In genomic region chr2:98297817-98298684, GRCh38 we compare ENCODE assay signal across 31 cellular contexts. TPM values are rescaled to one million over a fixed set of nuclear protein-coding genes. Genes with fewer than 3 reads are reported as not detected.
DNase-seq lines count a peak whose midpoint lies in the region; ATAC-seq, FAIRE-seq and TF ChIP-seq lines count a peak whose summit lies in the region.
"Had no signal": no experiment of that assay in that cellular context is flagged by ENCODE, and none has a peak within 500 bp of the region (broad histone marks: within the 10 kb centered on the region; RNA-seq: fewer than 3 reads in every experiment).

No MANE protein-coding gene starts in this region.

- TF ChIP-seq POLR2A in NB4 (IDR thresholded peaks at IDR 0.05; ENCODE audit: extremely low read depth, insufficient read length) (no peak), endothelial cell of umbilical vein (IDR thresholded peaks at IDR 0.05; ENCODE audit: low read depth, low read length) (no peak), heart left ventricle (IDR thresholded peaks at IDR 0.05) (no peak)

- no peaks in the 10 kb centered on the region for H3K36me3 Mint-ChIP-seq in CD8-positive, alpha-beta memory T cell
- H3K36me3 Mint-ChIP-seq: activated naive CD8-positive, alpha-beta T cell; stimulated activated effector memory CD8-positive, alpha-beta T cell treated with anti-CD3 and anti-CD28 coated beads, Interleukin-12 subunit alpha, Interleukin-12 subunit beta, amount 100 ng/mL, for 72 hours had no signal

- no TSS peak for BruUV-seq in endothelial cell of umbilical vein (replicated peaks; lab: Mats Ljungman, UMichigan)

- H3K4me1 Mint-ChIP-seq in CD8-positive, alpha-beta memory T cell: no peaks in the 10 kb centered on the region
- H3K4me1 Mint-ChIP-seq: stimulated activated effector memory CD8-positive, alpha-beta T cell treated with anti-CD3 and anti-CD28 coated beads, Interleukin-12 subunit alpha, Interleukin-12 subunit beta, amount 100 ng/mL, for 72 hours had no signal

- H4K20me1 ChIP-seq in endothelial cell of umbilical vein (replicated peaks; ENCODE audit: control insufficient read depth, extremely low read depth, insufficient read depth, low read length): no peaks in the 10 kb centered on the region

- H3K9me3 Mint-ChIP-seq in CD8-positive, alpha-beta memory T cell: no peaks in the 10 kb centered on the region
- H3K9me3 Mint-ChIP-seq: stimulated activated effector memory CD8-positive, alpha-beta T cell treated with anti-CD3 and anti-CD28 coated beads, Interleukin-12 subunit alpha, Interleukin-12 subunit beta, amount 100 ng/mL, for 72 hours had no signal

- no peak overlapping the region for H3K27ac Mint-ChIP-seq in CD8-positive, alpha-beta memory T cell
- H3K27ac Mint-ChIP-seq: activated naive CD8-positive, alpha-beta T cell; stimulated activated effector memory CD8-positive, alpha-beta T cell treated with anti-CD3 and anti-CD28 coated beads, Interleukin-12 subunit alpha, Interleukin-12 subunit beta, amount 100 ng/mL, for 72 hours had no signal

- H2AFZ ChIP-seq in endothelial cell of umbilical vein (ENCODE audit: low read depth, low read length) (no peak overlapping the region), trophoblast cell (ENCODE audit: insufficient read depth, low read length, poor library complexity) (no peak overlapping the region)
- H2AFZ ChIP-seq: parathyroid adenoma had no signal

- no peaks in the 10 kb centered on the region for H3K27me3 ChIP-seq in endothelial cell of umbilical vein (ENCODE audit: control insufficient read depth in 2 of 2, insufficient read depth in 2 of 2, low read length in 2 of 2)
- no peaks in the 10 kb centered on the region for H3K27me3 ChIP-seq in trophoblast cell (ENCODE audit: insufficient read depth, low read length)
- no peaks in the 10 kb centered on the region for H3K27me3 ChIP-seq in CD8-positive, alpha-beta memory T cell (ENCODE audit: insufficient read depth, low read length, poor library complexity, severe bottlenecking)
- H3K27me3 ChIP-seq in heart left ventricle: no peaks in the 10 kb centered on the region

- no peak overlapping the region for H2BK5ac ChIP-seq in trophoblast cell (ENCODE audit: low read depth, low read length, poor library complexity)

- H3K4me3 ChIP-seq in GM12875 (ENCODE audit: low read depth, low read length) (no peak overlapping the region), NB4 (ENCODE audit: low read depth, low read length) (no peak overlapping the region), endothelial cell of umbilical vein (replicated peaks in 1 of 3; ENCODE audit: insufficient read depth in 1 of 3, low read depth in 1 of 3, low read length in 3 of 3) (no peak overlapping the region), trophoblast cell (ENCODE audit: low read depth, low read length) (no peak overlapping the region), heart left ventricle (no peak overlapping the region)
- H3K4me3 ChIP-seq in CD8-positive, alpha-beta memory T cell (ENCODE audit: low read length): no peak overlapping the region
- H3K4me3 ChIP-seq: lower lobe of right lung had no signal

- H4K8ac ChIP-seq in trophoblast cell (ENCODE audit: low read depth, low read length): no peak overlapping the region

- H4K12ac ChIP-seq in trophoblast cell (ENCODE audit: low read depth, low read length): no peak overlapping the region

- no CpG with 5 or more reads among the region's 12 CpGs for WGBS in trophoblast cell (ENCODE audit: extremely low coverage, insufficient coverage, insufficient read length)
- 68 to 75% (median 72%) methylated on average over 11 to 12 of the region's 12 CpGs for WGBS in heart left ventricle, 4 donors

- peak; percentile 88 for FAIRE-seq in endothelial cell of umbilical vein (lab: Jason Lieb, UNC)
- FAIRE-seq: GM12891, kidney had no signal

- no peak overlapping the region for H4K91ac ChIP-seq in trophoblast cell (ENCODE audit: low read depth, low read length)

- dilution Hi-C loops in endothelial cell of umbilical vein (cut with MboI; ENCODE audit: extremely low pct_ligation_motif_present, low sequenced_read_pairs): no loop called here

- no peak for ATAC-seq in heart left ventricle
- ATAC-seq: lower lobe of right lung; right cardiac atrium; stimulated activated effector memory CD8-positive, alpha-beta T cell treated with anti-CD3 and anti-CD28 coated beads, Interleukin-12 subunit alpha, Interleukin-12 subunit beta, amount 100 ng/mL, for 72 hours had no signal

- H3K9ac ChIP-seq in endothelial cell of umbilical vein (replicated peaks; ENCODE audit: extremely low read depth, insufficient read depth, low read length): no peak overlapping the region
- H3K9ac ChIP-seq in trophoblast cell (ENCODE audit: low read length): no peak overlapping the region
- H3K9ac ChIP-seq: parathyroid adenoma had no signal

- no peaks in the 10 kb centered on the region for H3K79me2 ChIP-seq in endothelial cell of umbilical vein (ENCODE audit: control insufficient read depth, insufficient read depth, low read length)
- H3K79me2 ChIP-seq in trophoblast cell (ENCODE audit: control insufficient read depth, insufficient read depth, low read length, poor library complexity): no peaks in the 10 kb centered on the region
- H3K79me2 ChIP-seq: parathyroid adenoma had no signal

- no peak overlapping the region for H2BK120ac ChIP-seq in trophoblast cell (ENCODE audit: insufficient read depth, low read length, poor library complexity)

- intact Hi-C loops in endothelial cell of umbilical vein (cut with micrococcal nuclease): no loop called here
- intact Hi-C loops in heart left ventricle (cut with DNase I): no loop called here

- no peak overlapping the region for H3K18ac ChIP-seq in trophoblast cell (ENCODE audit: low read length)

- CTCF ChIA-PET in endothelial cell of umbilical vein (lab: Charles Lee): no interaction called here
- CTCF ChIA-PET in CD8-positive, alpha-beta memory T cell (lab: Charles Lee): no interaction called here

- H3K36me3 ChIP-seq in endothelial cell of umbilical vein (ENCODE audit: control insufficient read depth in 2 of 2, extremely low read depth in 1 of 2, insufficient read depth in 2 of 2, low read length in 2 of 2): no peaks in the 10 kb centered on the region
- H3K36me3 ChIP-seq in trophoblast cell (ENCODE audit: control insufficient read depth in 1 of 2, insufficient read depth in 2 of 2, low read length in 2 of 2): no peaks in the 10 kb centered on the region
- no peaks in the 10 kb centered on the region for H3K36me3 ChIP-seq in CD8-positive, alpha-beta memory T cell (ENCODE audit: insufficient read depth, low read length)
- H3K36me3 ChIP-seq in heart left ventricle: no peaks in the 10 kb centered on the region
- H3K36me3 ChIP-seq: lower lobe of right lung had no signal

- no peaks in the 10 kb centered on the region for H3K9me1 ChIP-seq in endothelial cell of umbilical vein (replicated peaks; ENCODE audit: control insufficient read depth, extremely low read depth, insufficient read depth, low read length)

- H3K4me2 ChIP-seq in endothelial cell of umbilical vein (ENCODE audit: insufficient read depth, low read length) (no peak overlapping the region), trophoblast cell (ENCODE audit: low read length) (no peak overlapping the region)

- DNase-seq in NB4 (ENCODE audit: low read depth) (no peak), endothelial cell of umbilical vein (ENCODE audit: low read depth, low spot score) (peak; percentile 44), trophoblast cell (peak; percentile 30 to 38), NCI-H446 treated with DMSO at 0.1 percent for 48 hours (lab: John Stamatoyannopoulos, UW) (no peak), heart left ventricle (no peak), RPMI8226 (no peak)
- no peak for DNase-seq in CD8-positive, alpha-beta memory T cell
- DNase-seq: activated CD4-positive, alpha-beta T cell treated with anti-CD3 and anti-CD28 coated beads for 4 hours; activated effector memory CD4-positive, alpha-beta T cell treated with Interleukin-2 at 50 U/mL for 16 hours; anterior cingulate cortex; DMS79 treated with DMSO at 0.1 percent for 48 hours; kidney; lower lobe of right lung; NCI-H2081; NCI-H226; NCI-H774; right cardiac atrium; stimulated activated CD4-positive, alpha-beta T cell treated with anti-CD3 and anti-CD28 coated beads, Interleukin-12 subunit alpha, Interleukin-12 subunit beta, amount 100 ng/mL, for 4 hours; stimulated activated CD4-positive, alpha-beta T cell treated with anti-CD3 and anti-CD28 coated beads, Interleukin-4, amount 100 ng/mL, for 24 hours; substantia nigra; T-helper 2 cell had no signal

- H3K23ac ChIP-seq in trophoblast cell (ENCODE audit: low read length): no peak overlapping the region

- no peaks in the 10 kb centered on the region for H3K79me1 ChIP-seq in trophoblast cell (ENCODE audit: low read length)

- H3K4me3 Mint-ChIP-seq in CD8-positive, alpha-beta memory T cell: no peak overlapping the region
- H3K4me3 Mint-ChIP-seq: activated naive CD8-positive, alpha-beta T cell; stimulated activated effector memory CD8-positive, alpha-beta T cell treated with anti-CD3 and anti-CD28 coated beads, Interleukin-12 subunit alpha, Interleukin-12 subunit beta, amount 100 ng/mL, for 72 hours had no signal

- no peak overlapping the region for H3K4ac ChIP-seq in trophoblast cell (ENCODE audit: low read depth, low read length)

- H3K4me1 ChIP-seq in endothelial cell of umbilical vein (ENCODE audit: control insufficient read depth, extremely low read depth, insufficient read depth, low read length) (peaks cover 30% of the 10 kb centered on the region), trophoblast cell (ENCODE audit: control insufficient read depth in 1 of 2, insufficient read depth in 2 of 2, low read length in 2 of 2) (no peaks in the 10 kb centered on the region), heart left ventricle (no peaks in the 10 kb centered on the region)
- no peaks in the 10 kb centered on the region for H3K4me1 ChIP-seq in CD8-positive, alpha-beta memory T cell (ENCODE audit: insufficient read depth, low read length)
- H3K4me1 ChIP-seq: lower lobe of right lung, parathyroid adenoma had no signal

- H3K14ac ChIP-seq in trophoblast cell (ENCODE audit: low read length): no peak overlapping the region

- POLR2A ChIA-PET in endothelial cell of umbilical vein (lab: Charles Lee): interaction anchor here (0.6 kb wide), 1 partner anchor 1552 kb away, joined by 3 read pairs; no protein-coding TSS in a partner anchor
- POLR2A ChIA-PET in CD8-positive, alpha-beta memory T cell (lab: Charles Lee): no interaction called here

- no peaks in the 10 kb centered on the region for H3K9me3 ChIP-seq in endothelial cell of umbilical vein (replicated peaks; ENCODE audit: control insufficient read depth, insufficient read depth, low read length)
- H3K9me3 ChIP-seq in trophoblast cell (ENCODE audit: insufficient read depth, low read depth, low read length): no peaks in the 10 kb centered on the region
- H3K9me3 ChIP-seq in CD8-positive, alpha-beta memory T cell (ENCODE audit: low read length): no peaks in the 10 kb centered on the region
- no peaks in the 10 kb centered on the region for H3K9me3 ChIP-seq in heart left ventricle
- H3K9me3 ChIP-seq: lower lobe of right lung had no signal

- H3K27ac ChIP-seq in endothelial cell of umbilical vein (ENCODE audit: insufficient read depth, low read depth, low read length): peak overlapping the region; percentile 42
- no peak overlapping the region for H3K27ac ChIP-seq in trophoblast cell (ENCODE audit: low read depth, low read length)
- H3K27ac ChIP-seq in CD8-positive, alpha-beta memory T cell (ENCODE audit: low read depth, low read length): no peak overlapping the region
- no peak overlapping the region for H3K27ac ChIP-seq in heart left ventricle
- H3K27ac ChIP-seq: C4-2B, lower lobe of right lung, parathyroid adenoma had no signal

- TF ChIP-seq CTCF in GM12875 (IDR thresholded peaks at IDR 0.05; ENCODE audit: borderline replicate concordance, insufficient read depth, low read depth, low read length): 0 out of 2 replicates have a peak, but pooled peaks have one; percentile 19
- TF ChIP-seq CTCF in NB4 (IDR thresholded peaks at IDR 0.05; ENCODE audit: low read depth, low read length): peak; percentile 8
- TF ChIP-seq CTCF in endothelial cell of umbilical vein (IDR thresholded peaks at IDR 0.05; ENCODE audit: extremely low read depth in 1 of 2, insufficient read depth in 1 of 2, low read depth in 1 of 2, low read length in 2 of 2): no peak
- TF ChIP-seq CTCF in heart left ventricle (IDR thresholded peaks at IDR 0.05): no peak

- no peak overlapping the region for H2AK5ac ChIP-seq in trophoblast cell (ENCODE audit: low read length)

- peaks cover 28 to 42% of the 10 kb centered on the region in 2 donors for H3K27me3 Mint-ChIP-seq in CD8-positive, alpha-beta memory T cell

- no peak overlapping the region for H2BK12ac ChIP-seq in trophoblast cell (ENCODE audit: low read length)

RNA-seq across cellular contexts. Expression of gene CNGA3, which starts 48.2 kb away (rescaled TPM):
- total RNA-seq in endothelial cell of umbilical vein: not detected in 2 replicates
- polyA plus RNA-seq in endothelial cell of umbilical vein: not detected in 2 replicates
- not detected in 2 replicates for polyA plus RNA-seq in endothelial cell of umbilical vein (2011; cell fraction: cytosol; rRNA removed)
- polyA plus RNA-seq in endothelial cell of umbilical vein (2011; cell fraction: nucleus; rRNA removed): not detected in 2 replicates
- polyA plus RNA-seq in endothelial cell of umbilical vein (2012): not detected in 2 replicates
- not detected in 2 replicates for polyA minus RNA-seq in endothelial cell of umbilical vein
- polyA minus RNA-seq in endothelial cell of umbilical vein (2011; cell fraction: cytosol; rRNA and poly(A)+ RNA removed): not detected
- not detected in 2 replicates for polyA minus RNA-seq in endothelial cell of umbilical vein (2011; cell fraction: nucleus; rRNA and poly(A)+ RNA removed)
- not detected in 2 replicates for polyA plus RNA-seq in trophoblast cell (2013)
- total RNA-seq in CD8-positive, alpha-beta memory T cell: not detected
- polyA plus RNA-seq in CD8-positive, alpha-beta memory T cell: not detected
- under 1 TPM in 1 of 9 donors, not detected in 8; 0.43 TPM for total RNA-seq in heart left ventricle
- not detected for polyA plus RNA-seq in heart left ventricle
- total RNA-seq: cardiac septum, H4, kidney, M059J, right cardiac atrium, RPMI7951 had no signal
- polyA plus RNA-seq: right cardiac atrium had no signal

Comparison
In these comparisons a context has a peak if more than half of its experiments do, and no peak if none do; other contexts are left out.
1. CTCF ChIP-seq: peak in GM12875 (single experiment) and NB4 (single experiment); none in endothelial cell of umbilical vein (0 of 2) and heart left ventricle (0 of 12).
2. DNase-seq: peak in endothelial cell of umbilical vein (single experiment) and trophoblast cell (2 of 2); none in NB4 (single experiment), CD8-positive, alpha-beta memory T cell (0 of 5), NCI-H446 treated with DMSO at 0.1 percent for 48 hours (single experiment), heart left ventricle (0 of 5) and RPMI8226 (single experiment).